ENCODE assay signal across 9 cellular contexts in the genomic region with DNA sequence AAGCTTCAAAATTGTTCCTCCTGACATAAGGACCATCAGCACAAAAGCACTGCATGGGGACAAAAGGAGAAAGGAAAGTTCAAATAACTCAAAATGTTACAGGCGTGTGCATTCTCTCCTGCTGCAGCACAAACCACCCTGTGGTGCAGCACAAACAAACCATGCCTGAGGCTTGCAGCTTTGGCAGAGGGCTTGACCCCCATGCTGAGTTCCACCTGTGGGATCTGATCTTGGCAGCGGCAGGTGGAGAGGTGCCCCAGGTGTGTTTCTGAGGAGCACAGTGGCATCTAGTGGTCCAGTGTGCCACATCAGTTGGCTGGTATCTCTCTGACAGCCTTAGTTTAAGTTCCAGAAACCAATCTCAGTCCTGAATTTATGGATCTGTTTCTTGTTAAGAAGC.
DNase-seq lines count a peak whose midpoint lies in the region; ATAC-seq and TF ChIP-seq lines count a peak whose summit lies in the region.
"Had no signal": no experiment of that assay in that cellular context is flagged by ENCODE, and none has a peak within 500 bp of the region (broad histone marks: within the 10 kb centered on the region; RNA-seq: fewer than 3 reads in every experiment).

No MANE protein-coding gene starts in this region.

- no peaks in the 10 kb centered on the region for H3K79me2 ChIP-seq in PC-3 (ENCODE audit: low read length)

- H2AFZ ChIP-seq in IMR-90 (replicated peaks; ENCODE audit: low read length, poor library complexity), result no peak overlapping the region
- H2AFZ ChIP-seq in PC-3 (ENCODE audit: low read length), result no peak overlapping the region

- H3K9me2 ChIP-seq in PC-3 (replicated peaks; ENCODE audit: low read length), result no peaks in the 10 kb centered on the region

- no peak overlapping the region for H3K9ac ChIP-seq in IMR-90 (ENCODE audit: low read depth, low read length)
- no peak overlapping the region for H3K9ac ChIP-seq in PC-3 (ENCODE audit: low read length)

- peak overlapping the region in 1 of 2 experiments; percentile 80; a peak in 3 of 4 replicates for H4K8ac ChIP-seq in IMR-90 (ENCODE audit: low read depth in 2 of 2, low read length in 2 of 2)

- peak overlapping the region; percentile 69 for H2BK5ac ChIP-seq in IMR-90 (ENCODE audit: low read depth, low read length, poor library complexity, severe bottlenecking)

- intact Hi-C loops in IMR-90 (cut with micrococcal nuclease) (no loop called here), PC-3 (cut with micrococcal nuclease) (loop anchor here (1.0 to 5.0 kb wide), 2 partner anchors 41 to 222 kb away; no protein-coding TSS in a partner anchor), gastrocnemius medialis (cut with DNase I; ENCODE audit: low total_unique reads) (no loop called here)

- H3K18ac ChIP-seq in IMR-90 (ENCODE audit: low read depth, low read length), result peak overlapping the region; percentile 0; the same call in 1 of the 2 replicates

- H3K9me1 ChIP-seq in IMR-90 (ENCODE audit: insufficient read depth, low read length), result peaks cover 30% of the 10 kb centered on the region

- in situ Hi-C loops in IMR-90 (cut with MboI; ENCODE audit: low sequenced_read_pairs) (no loop called here), gastrocnemius medialis (cut with MboI; ENCODE audit: low sequenced_read_pairs in 4 of 4) (no loop called here)

- H3K27me3 ChIP-seq in IMR-90 (ENCODE audit: control insufficient read depth, insufficient read depth, low read length) (no peaks in the 10 kb centered on the region), PC-3 (ENCODE audit: low read length) (no peaks in the 10 kb centered on the region), gastrocnemius medialis (no peaks in the 10 kb centered on the region)

- no peak overlapping the region for H3K56ac ChIP-seq in IMR-90 (ENCODE audit: extremely low read depth, insufficient read depth, low read length)

- H3K4me3 ChIP-seq in IMR-90 (ENCODE audit: insufficient read depth, low read depth, low read length) (no peak overlapping the region), PC-3 (ENCODE audit: low read length) (no peak overlapping the region), gastrocnemius medialis (no peak overlapping the region)

- H3K9me3 ChIP-seq in IMR-90 (ENCODE audit: control insufficient read depth, insufficient read depth, low read length), result no peaks in the 10 kb centered on the region
- no peaks in the 10 kb centered on the region for H3K9me3 ChIP-seq in PC-3 (ENCODE audit: low read length)
- H3K9me3 ChIP-seq in gastrocnemius medialis, result no peaks in the 10 kb centered on the region

- H2BK15ac ChIP-seq in IMR-90 (ENCODE audit: low read depth, low read length), result peak overlapping the region; percentile 40; the same call in 2 of the 3 replicates

- no peaks in the 10 kb centered on the region for H4K20me1 ChIP-seq in IMR-90 (ENCODE audit: insufficient read depth, low read length)
- no peaks in the 10 kb centered on the region for H4K20me1 ChIP-seq in PC-3 (ENCODE audit: low read length)

- H2BK120ac ChIP-seq in IMR-90 (ENCODE audit: low read depth, low read length), result peak overlapping the region; percentile 92

- CTCF ChIA-PET in IMR-90 (lab: Yijun Ruan, JAX), result no interaction called here
- CTCF ChIA-PET in PC-3 (lab: Charles Lee), result no interaction called here

- H3K23ac ChIP-seq in IMR-90 (ENCODE audit: low read depth, low read length), result peak overlapping the region; percentile 75; the same call in 1 of the 2 replicates

- ATAC-seq in IMR-90 (ENCODE audit: low read depth), result no peak
- peak; percentile 78 for ATAC-seq in PC-3
- no peak for ATAC-seq in gastrocnemius medialis
- ATAC-seq: Right ventricle myocardium inferior had no signal

- TF ChIP-seq POLR2A in IMR-90 (IDR thresholded peaks at IDR 0.05; ENCODE audit: low read depth, low read length), result no peak
- no peak for TF ChIP-seq POLR2A in gastrocnemius medialis (IDR thresholded peaks at IDR 0.05)

- peak overlapping the region; percentile 84 for H3K4ac ChIP-seq in IMR-90 (ENCODE audit: low read depth, low read length)

- peak overlapping the region; percentile 87 for H2BK20ac ChIP-seq in IMR-90 (ENCODE audit: low read depth, low read length)

- H3K14ac ChIP-seq in IMR-90 (replicated peaks; ENCODE audit: low read depth, low read length), result peak overlapping the region; percentile 91

- TF ChIP-seq CTCF in IMR-90 (conservative IDR thresholded peaks at IDR 0.05; ENCODE audit: low read depth, low read length) (no peak), PC-3 (conservative IDR thresholded peaks at IDR 0.05; ENCODE audit: low read depth, low read length) (peak; percentile 80), gastrocnemius medialis (IDR thresholded peaks at IDR 0.05 in 4 of 5, conservative IDR thresholded peaks at IDR 0.05 in 1 of 5) (no peak)

- H3K27ac ChIP-seq in IMR-90 (ENCODE audit: insufficient read depth, low read length) (peak overlapping the region; percentile 25; the same call in 1 of the 2 replicates), PC-3 (ENCODE audit: low read length) (no peak overlapping the region; the same call in 1 of the 2 replicates), gastrocnemius medialis (no peak overlapping the region)

- dilution Hi-C loops in IMR-90 (cut with HindIII; ENCODE audit: low sequenced_read_pairs, unreplicated experiment), result no loop called here

- H3K4me2 ChIP-seq in IMR-90 (ENCODE audit: low read depth, low read length) (no peak overlapping the region), PC-3 (ENCODE audit: low read length) (no peak overlapping the region)

- peak overlapping the region; percentile 48 for H4K91ac ChIP-seq in IMR-90 (ENCODE audit: insufficient read depth, low read depth, low read length)

- BruUV-seq in IMR-90 (replicated peaks; lab: Mats Ljungman, UMichigan) (no TSS peak), PC-3 (replicated peaks; lab: Mats Ljungman, UMichigan) (no TSS peak)

- peak overlapping the region; percentile 85 for H2AK5ac ChIP-seq in IMR-90 (ENCODE audit: low read depth, low read length)

- H3K4me1 ChIP-seq in IMR-90 (ENCODE audit: control insufficient read depth, insufficient read depth, low read length) (peaks cover 20% of the 10 kb centered on the region), PC-3 (ENCODE audit: insufficient read depth, low read length) (peaks cover 6% of the 10 kb centered on the region; the same call in 1 of the 2 replicates), gastrocnemius medialis (no peaks in the 10 kb centered on the region)

- H3K79me1 ChIP-seq in IMR-90 (ENCODE audit: low read depth in 1 of 2, low read length in 2 of 2), result peaks cover 37 to 60% of the 10 kb centered on the region in 2 experiments

- WGBS in IMR-90 (ENCODE audit: extremely low coverage in 2 of 2, insufficient read length in 1 of 2), 2 experiments, result 92% methylated on average over 2 of the region's 2 CpGs; no CpG with 5 or more reads in 1 of the 2 experiments

- H2AK9ac ChIP-seq in IMR-90 (replicated peaks; ENCODE audit: low read depth, low read length, poor library complexity), result no peak overlapping the region

- H3K36me3 ChIP-seq in IMR-90 (ENCODE audit: control insufficient read depth, insufficient read depth, low read length) (peaks cover 6% of the 10 kb centered on the region; the same call in 1 of the 2 replicates), PC-3 (ENCODE audit: low read depth, low read length) (no peaks in the 10 kb centered on the region), gastrocnemius medialis (no peaks in the 10 kb centered on the region)

- peak overlapping the region; percentile 79; the same call in 1 of the 2 replicates for H4K5ac ChIP-seq in IMR-90 (ENCODE audit: low read depth, low read length)

- peak; percentile 2; the same call in 1 of the 2 replicates for TF ChIP-seq RAD21 in IMR-90 (IDR thresholded peaks at IDR 0.05; ENCODE audit: low read length)

- peak; percentile 24 for DNase-seq in DMS153 treated with DMSO at 0.1 percent for 48 hours (lab: John Stamatoyannopoulos, UW; ENCODE audit: unreplicated experiment)
- no peak for DNase-seq in IMR-90
- peak; percentile 70 for DNase-seq in PC-3
- DNase-seq in iPS-NIHi11 (ENCODE audit: low spot score), result peak; percentile 56
- no peak for DNase-seq in nucleus accumbens (lab: John Stamatoyannopoulos, UW)
- DNase-seq in activated gamma-delta T cell (lab: John Stamatoyannopoulos, UW), result no peak
- DNase-seq in NCI-H446 treated with DMSO at 0.1 percent for 48 hours (lab: John Stamatoyannopoulos, UW), result no peak
- DNase-seq in gastrocnemius medialis, result no peak

- H3F3A ChIP-seq in PC-3 (ENCODE audit: low read length, unreplicated experiment), result no peaks in the 10 kb centered on the region

- POLR2A ChIA-PET in IMR-90 (lab: Charles Lee; ENCODE audit: unreplicated experiment), result no interaction called here
- POLR2A ChIA-PET in PC-3 (lab: Charles Lee; ENCODE audit: unreplicated experiment), result no interaction called here

TF ChIP-seq in IMR-90, 13 proteins besides CTCF, POLR2A, EP300 and RAD21 (continues in another document):
- TF ChIP-seq MAFK (IDR thresholded peaks at IDR 0.05; ENCODE audit: low read depth, low read length), result no peak
- TF ChIP-seq BHLHE40 (IDR thresholded peaks at IDR 0.05; ENCODE audit: low read depth, low read length), result no peak
- no peak for TF ChIP-seq CHD1 (IDR thresholded peaks at IDR 0.05; ENCODE audit: low read depth, low read length)
- TF ChIP-seq, protein P1, sequence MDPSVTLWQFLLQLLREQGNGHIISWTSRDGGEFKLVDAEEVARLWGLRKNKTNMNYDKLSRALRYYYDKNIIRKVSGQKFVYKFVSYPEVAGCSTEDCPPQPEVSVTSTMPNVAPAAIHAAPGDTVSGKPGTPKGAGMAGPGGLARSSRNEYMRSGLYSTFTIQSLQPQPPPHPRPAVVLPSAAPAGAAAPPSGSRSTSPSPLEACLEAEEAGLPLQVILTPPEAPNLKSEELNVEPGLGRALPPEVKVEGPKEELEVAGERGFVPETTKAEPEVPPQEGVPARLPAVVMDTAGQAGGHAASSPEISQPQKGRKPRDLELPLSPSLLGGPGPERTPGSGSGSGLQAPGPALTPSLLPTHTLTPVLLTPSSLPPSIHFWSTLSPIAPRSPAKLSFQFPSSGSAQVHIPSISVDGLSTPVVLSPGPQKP (IDR thresholded peaks at IDR 0.05; ENCODE audit: borderline replicate concordance, low read depth, low read length), result no peak
- no peak for TF ChIP-seq RFX5 (IDR thresholded peaks at IDR 0.05; ENCODE audit: low read depth, low read length)
- no peak for TF ChIP-seq FOS (IDR thresholded peaks at IDR 0.05; ENCODE audit: low read depth, low read length)
- no peak for TF ChIP-seq MXI1 (IDR thresholded peaks at IDR 0.05; ENCODE audit: borderline replicate concordance, low read depth, low read length)
- TF ChIP-seq, protein P2, sequence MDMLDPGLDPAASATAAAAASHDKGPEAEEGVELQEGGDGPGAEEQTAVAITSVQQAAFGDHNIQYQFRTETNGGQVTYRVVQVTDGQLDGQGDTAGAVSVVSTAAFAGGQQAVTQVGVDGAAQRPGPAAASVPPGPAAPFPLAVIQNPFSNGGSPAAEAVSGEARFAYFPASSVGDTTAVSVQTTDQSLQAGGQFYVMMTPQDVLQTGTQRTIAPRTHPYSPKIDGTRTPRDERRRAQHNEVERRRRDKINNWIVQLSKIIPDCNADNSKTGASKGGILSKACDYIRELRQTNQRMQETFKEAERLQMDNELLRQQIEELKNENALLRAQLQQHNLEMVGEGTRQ (IDR thresholded peaks at IDR 0.05; ENCODE audit: low read depth, low read length), result no peak
- no peak for TF ChIP-seq MAZ (IDR thresholded peaks at IDR 0.05; ENCODE audit: borderline replicate concordance, low read depth, low read length)
- no peak for TF ChIP-seq RCOR1 (IDR thresholded peaks at IDR 0.05; ENCODE audit: insufficient replicate concordance, low read length)

Comparison
In these comparisons a context has a peak if more than half of its experiments do, and no peak if none do; other contexts are left out.
1. DNase-seq: peak in DMS153 treated with DMSO at 0.1 percent for 48 hours (single experiment), PC-3 (single experiment) and iPS-NIHi11 (single experiment); none in IMR-90 (single experiment), nucleus accumbens (0 of 56), activated gamma-delta T cell (single experiment), NCI-H446 treated with DMSO at 0.1 percent for 48 hours (single experiment) and gastrocnemius medialis (0 of 2).